28 cellular contexts compared by ENCODE assay signal in the genomic region with DNA sequence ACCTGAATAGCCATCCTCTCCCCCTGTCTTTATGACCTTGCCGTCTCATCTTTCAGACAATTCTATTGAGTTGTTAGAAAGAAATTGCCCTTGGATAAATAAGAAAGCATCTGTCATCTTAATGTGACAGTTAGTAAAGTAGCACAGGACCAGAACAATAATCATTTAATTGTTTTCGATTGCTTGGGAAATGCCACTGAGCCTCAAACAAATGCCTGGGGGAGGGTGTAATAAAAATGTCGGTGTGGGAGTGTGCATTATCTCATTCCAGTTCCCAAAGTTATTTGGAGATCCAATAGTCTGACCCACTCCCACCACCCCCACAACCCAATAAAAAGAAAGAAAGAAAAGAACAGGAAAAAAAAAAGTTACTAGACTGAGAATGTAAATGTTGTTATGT.
A peak's percentile ranks its signal among the peaks of the same experiment; 100 is the strongest.
DNase-seq lines count a peak whose midpoint lies in the region; TF ChIP-seq lines count a peak whose summit lies in the region.
"Had no signal": no experiment of that assay in that cellular context is flagged by ENCODE, and none has a peak within 500 bp of the region (broad histone marks: within the 10 kb centered on the region; RNA-seq: fewer than 3 reads in every experiment).

No MANE protein-coding gene starts in this region.

- H3K27me3 ChIP-seq in thyroid gland = no peaks in the 10 kb centered on the region

- no peak overlapping the region for H3K27ac ChIP-seq in thyroid gland
- H3K27ac ChIP-seq: C4-2B, PC-9, SJCRH30 had no signal

- H3K4me3 ChIP-seq in thyroid gland (replicated peaks in 1 of 3) = no peak overlapping the region
- H3K4me3 ChIP-seq: GM12878, GM23338, PC-9, SJCRH30 had no signal

- no peaks in the 10 kb centered on the region for H3K9me3 ChIP-seq in thyroid gland
- H3K9me3 ChIP-seq: Caco-2, SJCRH30 had no signal

- 87 to 88% methylated on average over 3 of the region's 3 CpGs for WGBS in thyroid gland, 2 donors

- intact Hi-C loops in thyroid gland (cut with DNase I) = no loop called here

- no peaks in the 10 kb centered on the region for H3K36me3 ChIP-seq in thyroid gland
- H3K36me3 ChIP-seq: SJCRH30 had no signal

- CTCF ChIA-PET in HEK293T (lab: Yijun Ruan, JAX) = no interaction called here

- POLR2A ChIA-PET in HEK293T (lab: Yijun Ruan, JAX) = no interaction called here

- no peak for TF ChIP-seq CTCF in thyroid gland (IDR thresholded peaks at IDR 0.05)

- H3K4me1 ChIP-seq in thyroid gland = no peaks in the 10 kb centered on the region
- H3K4me1 ChIP-seq: Caco-2, SJCRH30 had no signal

- TF ChIP-seq POLR2A in thyroid gland (IDR thresholded peaks at IDR 0.05) = no peak

- DNase-seq in HEK293T (ENCODE audit: extremely low spot score) (no peak), NCI-H69 (lab: John Stamatoyannopoulos, UW) (peak; percentile 75), foreskin melanocyte (peak; percentile 11), cerebellar cortex (ENCODE audit: low spot score) (no peak), thyroid gland (no peak)
- DNase-seq in stimulated activated CD4-positive, alpha-beta T cell treated with anti-CD3 and anti-CD28 coated beads, Interleukin-15, amount 100 ng/mL, for 24 hours = no peak
- no peak for DNase-seq in activated CD4-positive, CD25-positive, alpha-beta regulatory T cell (lab: John Stamatoyannopoulos, UW)
- DNase-seq: Caco-2; CD8-positive, alpha-beta T cell; DMS 273 treated with DMSO at 0.1 percent for 48 hours; DMS79; EL; GDM1; H9; Karpas-422; NCI-H1105 treated with DMSO at 0.1 percent for 48 hours; NCI-H146; NCI-H1930; NCI-H2107; NCI-H226; NCI-H510A; NCI-H82; NK-92 treated with Interleukin-12 subunit alpha and Interleukin-12 subunit beta, amount 100 ng/mL, for 24 hours; PC-9; SJCRH30 had no signal

TF ChIP-seq in HEK293T, 16 proteins besides CTCF, POLR2A, EP300 and RAD21:
- TF ChIP-seq ARNT (IDR thresholded peaks at IDR 0.05) (no peak), L3MBTL2 (conservative IDR thresholded peaks at IDR 0.05) (no peak), SP1 (IDR thresholded peaks at IDR 0.05) (no peak), ELF4 (IDR thresholded peaks at IDR 0.05) (no peak)
- TF ChIP-seq, protein P1, sequence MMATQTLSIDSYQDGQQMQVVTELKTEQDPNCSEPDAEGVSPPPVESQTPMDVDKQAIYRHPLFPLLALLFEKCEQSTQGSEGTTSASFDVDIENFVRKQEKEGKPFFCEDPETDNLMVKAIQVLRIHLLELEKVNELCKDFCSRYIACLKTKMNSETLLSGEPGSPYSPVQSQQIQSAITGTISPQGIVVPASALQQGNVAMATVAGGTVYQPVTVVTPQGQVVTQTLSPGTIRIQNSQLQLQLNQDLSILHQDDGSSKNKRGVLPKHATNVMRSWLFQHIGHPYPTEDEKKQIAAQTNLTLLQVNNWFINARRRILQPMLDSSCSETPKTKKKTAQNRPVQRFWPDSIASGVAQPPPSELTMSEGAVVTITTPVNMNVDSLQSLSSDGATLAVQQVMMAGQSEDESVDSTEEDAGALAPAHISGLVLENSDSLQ (IDR thresholded peaks at IDR 0.05) = peak; percentile 50

Comparison
In these comparisons a context has a peak if more than half of its experiments do, and no peak if none do; other contexts are left out.
1. DNase-seq: peak in NCI-H69 (single experiment) and foreskin melanocyte (single experiment); none in HEK293T (single experiment), stimulated activated CD4-positive, alpha-beta T cell treated with anti-CD3 and anti-CD28 coated beads, Interleukin-15, amount 100 ng/mL, for 24 hours (single experiment), activated CD4-positive, CD25-positive, alpha-beta regulatory T cell (0 of 4), cerebellar cortex (single experiment) and thyroid gland (0 of 2).